ENCODE assay signal across 20 cellular contexts in the genomic region with DNA sequence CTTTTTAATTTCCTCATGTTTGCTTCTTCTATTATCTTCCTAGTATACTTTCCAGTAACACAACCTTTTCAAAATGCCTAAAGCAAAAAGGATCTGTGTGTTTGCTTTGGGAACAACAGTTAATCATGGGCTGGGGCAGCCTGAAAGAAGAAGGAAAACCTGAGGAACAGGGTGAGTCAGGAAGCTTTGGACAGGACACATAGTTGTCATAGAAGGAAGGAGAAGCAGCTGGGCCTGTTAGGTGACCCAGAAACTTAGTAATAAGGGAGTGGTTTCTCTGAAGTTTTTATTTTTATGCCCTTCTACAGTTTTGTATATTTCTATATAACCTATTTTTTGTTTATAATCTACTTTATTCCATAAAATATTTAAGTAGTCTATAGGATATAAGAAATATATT.
DNase-seq lines count a peak whose midpoint lies in the region; ATAC-seq and TF ChIP-seq lines count a peak whose summit lies in the region.
"Had no signal": no experiment of that assay in that cellular context is flagged by ENCODE, and none has a peak within 500 bp of the region (broad histone marks: within the 10 kb centered on the region; RNA-seq: fewer than 3 reads in every experiment).

No MANE protein-coding gene starts in this region.

- intact Hi-C loops in mammary epithelial cell (cut with micrococcal nuclease) (loop anchor here (1.0 kb wide), 1 partner anchor 43 kb away; no protein-coding TSS in a partner anchor), transverse colon (cut with DNase I; ENCODE audit: low total_unique reads) (no loop called here)

- H3K27me3 ChIP-seq in mammary epithelial cell (ENCODE audit: insufficient read depth, low read length) (no peaks in the 10 kb centered on the region), transverse colon (no peaks in the 10 kb centered on the region)
- H3K27me3 ChIP-seq: heart right ventricle had no signal

- no peak overlapping the region for H3K4me3 Mint-ChIP-seq in natural killer cell treated with Interleukin-12 subunit alpha and Interleukin-12 subunit beta and Interleukin-15 and Interleukin-18, amount 100 ng/mL, for 72 hours
- H3K4me3 Mint-ChIP-seq: activated CD4-positive, alpha-beta T cell treated with anti-CD3 and anti-CD28 coated beads, Interleukin-2, amount 10 ng/mL, durations not matched to agents 24 days and 14 days; activated naive CD8-positive, alpha-beta T cell treated with anti-CD3 and anti-CD28 coated beads for 36 hours; activated T-helper 17 cell treated with anti-CD3 and anti-CD28 coated beads, Interleukin-2, amount 50 U/mL, for 72 hours; immature natural killer cell had no signal

- peaks cover 0 to 4% of the 10 kb centered on the region in 2 donors for H3K27me3 Mint-ChIP-seq in natural killer cell treated with Interleukin-12 subunit alpha and Interleukin-12 subunit beta and Interleukin-15 and Interleukin-18, amount 100 ng/mL, for 72 hours
- H3K27me3 Mint-ChIP-seq: activated T-helper 17 cell treated with anti-CD3 and anti-CD28 coated beads, Interleukin-2, amount 50 U/mL, for 72 hours had no signal

- no peak overlapping the region for H3K9ac ChIP-seq in mammary epithelial cell (ENCODE audit: insufficient read depth, low read length)

- in situ Hi-C loops in mammary epithelial cell (cut with MboI; ENCODE audit: low sequenced_read_pairs in 2 of 2), result no loop called here
- in situ Hi-C loops in transverse colon (cut with MboI; ENCODE audit: low pct_ligation_motif_present in 1 of 4, low pct_unique_long_range_greater_than_20kb in 1 of 4, low sequenced_read_pairs in 3 of 4), result no loop called here

- H3K4me1 ChIP-seq in mammary epithelial cell (ENCODE audit: insufficient read depth, low read length), result peaks cover 10% of the 10 kb centered on the region
- peaks cover 0 to 62% (median 41%) of the 10 kb centered on the region in 4 donors for H3K4me1 ChIP-seq in transverse colon
- H3K4me1 ChIP-seq: heart right ventricle, lower lobe of right lung had no signal

- H3K4me3 ChIP-seq in mammary epithelial cell (replicated peaks in 1 of 3; ENCODE audit: insufficient read depth in 1 of 3, low read depth in 2 of 3, low read length in 3 of 3), result no peak overlapping the region
- no peak overlapping the region for H3K4me3 ChIP-seq in transverse colon
- H3K4me3 ChIP-seq: heart right ventricle, lower lobe of right lung had no signal

- no peaks in the 10 kb centered on the region for H3K9me3 ChIP-seq in mammary epithelial cell (replicated peaks; ENCODE audit: insufficient read depth, low read length)
- H3K9me3 ChIP-seq in transverse colon, result no peaks in the 10 kb centered on the region
- H3K9me3 ChIP-seq: lower lobe of right lung had no signal

- peaks cover 0 to 4% of the 10 kb centered on the region in 2 donors for H3K4me1 Mint-ChIP-seq in natural killer cell treated with Interleukin-12 subunit alpha and Interleukin-12 subunit beta and Interleukin-15 and Interleukin-18, amount 100 ng/mL, for 72 hours (ENCODE audit: low read depth in 2 of 2)
- H3K4me1 Mint-ChIP-seq: activated T-helper 17 cell treated with anti-CD3 and anti-CD28 coated beads, Interleukin-2, amount 50 U/mL, for 72 hours; immature natural killer cell had no signal

- BruUV-seq in mammary epithelial cell (replicated peaks; lab: Mats Ljungman, UMichigan), result TSS peak; percentile 33

- H3K79me2 ChIP-seq in mammary epithelial cell (ENCODE audit: insufficient read depth, low read length), result no peaks in the 10 kb centered on the region

- no peak overlapping the region for H2AFZ ChIP-seq in mammary epithelial cell (ENCODE audit: low read depth, low read length)

- no peak overlapping the region for H3K27ac Mint-ChIP-seq in natural killer cell treated with Interleukin-12 subunit alpha and Interleukin-12 subunit beta and Interleukin-15 and Interleukin-18, amount 100 ng/mL, for 72 hours
- H3K27ac Mint-ChIP-seq: activated CD4-positive, alpha-beta T cell treated with anti-CD3 and anti-CD28 coated beads, Interleukin-2, amount 10 ng/mL, durations not matched to agents 24 days and 14 days; activated naive CD8-positive, alpha-beta T cell treated with anti-CD3 and anti-CD28 coated beads for 36 hours; activated T-helper 17 cell treated with anti-CD3 and anti-CD28 coated beads, Interleukin-2, amount 50 U/mL, for 72 hours; immature natural killer cell had no signal

- CTCF ChIA-PET in mammary epithelial cell (lab: Charles Lee; ENCODE audit: low non-redundant PET), result no interaction called here

- no peak for ATAC-seq in HG03039 (IDR thresholded peaks at IDR 0.05; ENCODE audit: unreplicated experiment)
- ATAC-seq in natural killer cell treated with Interleukin-12 subunit alpha and Interleukin-12 subunit beta and Interleukin-15 and Interleukin-18, amount 100 ng/mL, for 72 hours, result no peak
- ATAC-seq: heart right ventricle, lower lobe of right lung, right cardiac atrium had no signal

- H3K9me3 Mint-ChIP-seq in natural killer cell treated with Interleukin-12 subunit alpha and Interleukin-12 subunit beta and Interleukin-15 and Interleukin-18, amount 100 ng/mL, for 72 hours, result no peaks in the 10 kb centered on the region
- H3K9me3 Mint-ChIP-seq: activated CD4-positive, alpha-beta T cell treated with anti-CD3 and anti-CD28 coated beads, Interleukin-2, amount 10 ng/mL, durations not matched to agents 24 days and 14 days; activated naive CD8-positive, alpha-beta T cell treated with anti-CD3 and anti-CD28 coated beads for 36 hours; activated T-helper 17 cell treated with anti-CD3 and anti-CD28 coated beads, Interleukin-2, amount 50 U/mL, for 72 hours had no signal

- DNase-seq in LoVo (ENCODE audit: low spot score), result peak; percentile 61
- DNase-seq in mammary epithelial cell, result peak; percentile 53
- peak; percentile 33 for DNase-seq in left kidney (ENCODE audit: low read depth, low spot score)
- DNase-seq in transverse colon, result peak; percentile 55
- DNase-seq in NK-92 treated with Interleukin-12 subunit alpha and Interleukin-12 subunit beta, amount 100 ng/mL, for 24 hours (lab: John Stamatoyannopoulos, UW), result no peak
- no peak for DNase-seq in natural killer cell treated with Interleukin-12 subunit alpha and Interleukin-12 subunit beta and Interleukin-15 and Interleukin-18, amount 100 ng/mL, for 72 hours (ENCODE audit: low spot score)
- DNase-seq: activated CD4-positive, alpha-beta T cell treated with anti-CD3 and anti-CD28 coated beads, Interleukin-2, amount 10 ng/mL, durations not matched to agents 24 days and 14 days; activated naive CD8-positive, alpha-beta T cell treated with anti-CD3 and anti-CD28 coated beads for 36 hours; DND-41; H7; heart right ventricle; immature natural killer cell; Karpas-422; lower lobe of right lung; NCI-H1092 treated with DMSO at 0.1 percent for 48 hours; NCI-H2107; right cardiac atrium; Right ventricle myocardium superior had no signal

- no peaks in the 10 kb centered on the region for H3K36me3 Mint-ChIP-seq in natural killer cell treated with Interleukin-12 subunit alpha and Interleukin-12 subunit beta and Interleukin-15 and Interleukin-18, amount 100 ng/mL, for 72 hours
- H3K36me3 Mint-ChIP-seq: activated naive CD8-positive, alpha-beta T cell treated with anti-CD3 and anti-CD28 coated beads for 36 hours; immature natural killer cell had no signal

- H3K27ac ChIP-seq in mammary epithelial cell (ENCODE audit: insufficient read depth, low read depth, low read length) (peak overlapping the region; percentile 18), transverse colon (peak overlapping the region; percentile 36 to 71 (median 59))
- H3K27ac ChIP-seq: heart right ventricle, lower lobe of right lung had no signal

- TF ChIP-seq EP300 in transverse colon (IDR thresholded peaks at IDR 0.05; ENCODE audit: low read depth), result no peak

- no peaks in the 10 kb centered on the region for H4K20me1 ChIP-seq in mammary epithelial cell (ENCODE audit: insufficient read depth, low read length)

- dilution Hi-C loops in mammary epithelial cell (cut with HindIII; ENCODE audit: low sequenced_read_pairs), result loop anchor here (5.0 kb wide), 2 partner anchors 36 to 84 kb away; no protein-coding TSS in a partner anchor

- no peak overlapping the region for H3K4me2 ChIP-seq in mammary epithelial cell (ENCODE audit: insufficient read depth, low read depth, low read length)

- H3K36me3 ChIP-seq in mammary epithelial cell (ENCODE audit: insufficient read depth, low read length) (no peaks in the 10 kb centered on the region), transverse colon (no peaks in the 10 kb centered on the region)
- H3K36me3 ChIP-seq: heart right ventricle, lower lobe of right lung had no signal

- no peak for TF ChIP-seq POLR2A in transverse colon (IDR thresholded peaks at IDR 0.05)

- TF ChIP-seq CTCF in mammary epithelial cell (conservative IDR thresholded peaks at IDR 0.05 in 1 of 2, IDR thresholded peaks at IDR 0.05 in 1 of 2; ENCODE audit: extremely low read depth in 1 of 2, insufficient read depth in 1 of 2, low read depth in 1 of 2, low read length in 2 of 2), result no peak
- no peak for TF ChIP-seq CTCF in transverse colon (IDR thresholded peaks at IDR 0.05)

Comparison
In these comparisons a context has a peak if more than half of its experiments do, and no peak if none do; other contexts are left out.
1. DNase-seq: peak in LoVo (single experiment), mammary epithelial cell (single experiment), left kidney (single experiment) and transverse colon (single experiment); none in NK-92 treated with Interleukin-12 subunit alpha and Interleukin-12 subunit beta, amount 100 ng/mL, for 24 hours (single experiment) and natural killer cell treated with Interleukin-12 subunit alpha and Interleukin-12 subunit beta and Interleukin-15 and Interleukin-18, amount 100 ng/mL, for 72 hours (single experiment).